Comparison of ENCODE assay signal across 8 cellular contexts in genomic region chrX:47562615-47563243, GRCh38. TPM values are rescaled to one million over a fixed set of nuclear protein-coding genes. Genes with fewer than 3 reads are reported as not detected.
A peak's percentile ranks its signal among the peaks of the same experiment; 100 is the strongest.
DNase-seq lines count a peak whose midpoint lies in the region; ATAC-seq and TF ChIP-seq lines count a peak whose summit lies in the region.

No MANE protein-coding gene starts in this region.

- WGBS in H9 (ENCODE audit: extremely low coverage, insufficient read length, low lambda C conversion rate): no CpG with 5 or more reads among the region's 13 CpGs
- WGBS in thyroid gland, 2 donors: 55 to 76% methylated on average over 4 to 6 of the region's 13 CpGs

- peaks cover 0 to 6% (median 2%) of the 10 kb centered on the region in 3 donors for H3K27me3 Mint-ChIP-seq in CD14-positive monocyte (ENCODE audit: low read depth in 3 of 3)
- no peaks in the 10 kb centered on the region for H3K27me3 Mint-ChIP-seq in H9 (ENCODE audit: low read depth)
- no peaks in the 10 kb centered on the region for H3K27me3 Mint-ChIP-seq in activated B cell treated with CpG ODN at 0.5 μM for 24 hours

- H4K5ac ChIP-seq in H9 (ENCODE audit: insufficient read length, low read depth, low read length): no peak overlapping the region

- no peak overlapping the region for H3K9ac ChIP-seq in H9 (ENCODE audit: extremely low read depth, insufficient read length, low read length)

- no peaks in the 10 kb centered on the region for H3K79me1 ChIP-seq in H9 (ENCODE audit: insufficient read depth, low read depth, low read length, poor library complexity, severe bottlenecking)

- POLR2A ChIA-PET in activated B cell treated with CpG ODN at 0.5 μM for 24 hours (lab: Charles Lee): interaction anchor here (0.7 kb wide), 1 partner anchor 102 kb away, joined by 6 read pairs; no protein-coding TSS in a partner anchor

- no peaks in the 10 kb centered on the region for H3K27me3 ChIP-seq in H9 (ENCODE audit: insufficient read depth, low read length)
- no peaks in the 10 kb centered on the region for H3K27me3 ChIP-seq in thyroid gland

- no peak overlapping the region for H3K14ac ChIP-seq in H9 (ENCODE audit: insufficient read depth, low read length)

- no peak overlapping the region for H3K23ac ChIP-seq in H9 (ENCODE audit: insufficient read length, low read depth, low read length)

- no peak overlapping the region for H3T11ph ChIP-seq in H9 (ENCODE audit: low read length)

- H3K4me3 ChIP-seq in thyroid gland (replicated peaks in 1 of 3): no peak overlapping the region

- H2BK120ac ChIP-seq in H9 (ENCODE audit: low read depth, low read length, poor library complexity, severe bottlenecking): no peak overlapping the region

- H3K27ac ChIP-seq in H9 (ENCODE audit: insufficient read length, low read depth, low read length): no peak overlapping the region
- no peak overlapping the region for H3K27ac ChIP-seq in thyroid gland

- DNase-seq in CD14-positive monocyte (ENCODE audit: low spot score) (no peak), H9 (no peak), activated B cell treated with CpG ODN at 0.5 μM for 24 hours (no peak), kidney tubule cell (ENCODE audit: low spot score) (peak; percentile 26), thyroid gland (no peak), AG08395 (ENCODE audit: low spot score) (no peak)

- peaks cover 34 to 35% of the 10 kb centered on the region in 2 donors for H3K36me3 Mint-ChIP-seq in CD14-positive monocyte
- peaks cover 34 to 46% (median 43%) of the 10 kb centered on the region in 3 experiments for H3K36me3 Mint-ChIP-seq in H9 (ENCODE audit: insufficient read depth in 1 of 3, low read depth in 3 of 3)
- peaks cover 42% of the 10 kb centered on the region for H3K36me3 Mint-ChIP-seq in activated B cell treated with CpG ODN at 0.5 μM for 24 hours (ENCODE audit: low read depth)

- peak overlapping the region in 6 of 7 donors; percentile 76 to 93 (median 89) for H3K27ac Mint-ChIP-seq in CD14-positive monocyte
- peak overlapping the region in 1 of 3 experiments; percentile 23; a peak in 1 of 7 replicates for H3K27ac Mint-ChIP-seq in H9
- H3K27ac Mint-ChIP-seq in activated B cell treated with CpG ODN at 0.5 μM for 24 hours: no peak overlapping the region

- CTCF ChIA-PET in activated B cell treated with CpG ODN at 0.5 μM for 24 hours (lab: Charles Lee): no interaction called here

- H2BK20ac ChIP-seq in H9 (ENCODE audit: low read depth, low read length, poor library complexity, severe bottlenecking): no peak overlapping the region

- no peak overlapping the region for H4K8ac ChIP-seq in H9 (replicated peaks; ENCODE audit: insufficient read length, low read depth, low read length)

- H2BK15ac ChIP-seq in H9 (ENCODE audit: low read depth, low read length): no peak overlapping the region

- H3K4me3 Mint-ChIP-seq in CD14-positive monocyte (peak overlapping the region; percentile 60 to 68), H9 (peak overlapping the region; percentile 62 to 75), activated B cell treated with CpG ODN at 0.5 μM for 24 hours (peak overlapping the region; percentile 68)

- no peaks in the 10 kb centered on the region for H3K79me2 ChIP-seq in H9 (ENCODE audit: insufficient read depth, low read length)

- H3K9me3 ChIP-seq in H9 (ENCODE audit: control insufficient read depth, low read depth, low read length) (peaks cover 14% of the 10 kb centered on the region), thyroid gland (no peaks in the 10 kb centered on the region)

- H3K56ac ChIP-seq in H9 (ENCODE audit: insufficient read length, low read depth, low read length): no peak overlapping the region

- no peak overlapping the region for H2AK5ac ChIP-seq in H9 (ENCODE audit: insufficient read length, low read length)

- no peaks in the 10 kb centered on the region for H4K20me1 ChIP-seq in H9 (ENCODE audit: control insufficient read depth, insufficient read depth, insufficient read length)

- H3K4me2 ChIP-seq in H9 (ENCODE audit: insufficient read depth, insufficient read length, low read length): no peak overlapping the region

- no peak overlapping the region for H2BK12ac ChIP-seq in H9 (ENCODE audit: insufficient read length, low read depth, low read length)

- H2BK5ac ChIP-seq in H9 (ENCODE audit: insufficient read length, low read length): no peak overlapping the region

- no peak for ATAC-seq in activated B cell treated with CpG ODN at 0.5 μM for 24 hours (ENCODE audit: low read depth)
- no peak for ATAC-seq in HG02840 (IDR thresholded peaks at IDR 0.05; ENCODE audit: low FRiP score, unreplicated experiment)
- no peak for ATAC-seq in HG03175 (IDR thresholded peaks at IDR 0.05; ENCODE audit: unreplicated experiment)

- peaks cover 37% of the 10 kb centered on the region for H3K4me1 Mint-ChIP-seq in CD14-positive monocyte
- peaks cover 10 to 17% of the 10 kb centered on the region in 2 experiments for H3K4me1 Mint-ChIP-seq in H9
- H3K4me1 Mint-ChIP-seq in activated B cell treated with CpG ODN at 0.5 μM for 24 hours: peaks cover 50% of the 10 kb centered on the region

- H3K23me2 ChIP-seq in H9 (ENCODE audit: insufficient read length, low read depth, low read length, poor library complexity, severe bottlenecking): no peaks in the 10 kb centered on the region

- intact Hi-C loops in CD14-positive monocyte (cut with micrococcal nuclease) (loop anchor here (5.0 kb wide), 4 partner anchors 75 to 460 kb away; partner anchors contain the start of gene ELK1 (in 1 of the 2)), activated B cell treated with CpG ODN at 0.5 μM for 24 hours (cut with micrococcal nuclease) (loop anchor here (5.0 to 10.0 kb wide), 2 partner anchors 75 to 272 kb away; partner anchors contain the start of gene ZNF81), thyroid gland (cut with DNase I) (no loop called here)

- H2AFZ ChIP-seq in H9 (ENCODE audit: low read length): no peak overlapping the region

- H3K4me1 ChIP-seq in H9 (ENCODE audit: insufficient read depth, low read length): no peaks in the 10 kb centered on the region
- peaks cover 0 to 9% of the 10 kb centered on the region in 2 donors for H3K4me1 ChIP-seq in thyroid gland

- TF ChIP-seq CTCF in CD14-positive monocyte (IDR thresholded peaks at IDR 0.05): peak; percentile 65
- TF ChIP-seq CTCF in H9 (conservative IDR thresholded peaks at IDR 0.05): peak; percentile 56; the same call in 2 of the 3 replicates
- TF ChIP-seq CTCF in activated B cell treated with CpG ODN at 0.5 μM for 24 hours (IDR thresholded peaks at IDR 0.05): no peak
- TF ChIP-seq CTCF in thyroid gland (IDR thresholded peaks at IDR 0.05): no peak

- H4K91ac ChIP-seq in H9 (ENCODE audit: insufficient read length, low read depth, low read length): no peak overlapping the region

- H3K18ac ChIP-seq in H9 (ENCODE audit: insufficient read length, low read depth, low read length): no peak overlapping the region

- peaks cover 15 to 39% of the 10 kb centered on the region in 2 donors for H3K36me3 ChIP-seq in thyroid gland

- no peak for TF ChIP-seq POLR2A in thyroid gland (IDR thresholded peaks at IDR 0.05)

- peaks cover 0 to 10% (median 0%) of the 10 kb centered on the region in 7 donors for H3K9me3 Mint-ChIP-seq in CD14-positive monocyte
- peaks cover 66 to 84% of the 10 kb centered on the region in 2 experiments for H3K9me3 Mint-ChIP-seq in H9
- no peaks in the 10 kb centered on the region for H3K9me3 Mint-ChIP-seq in activated B cell treated with CpG ODN at 0.5 μM for 24 hours

- no peak overlapping the region for H3K4ac ChIP-seq in H9 (ENCODE audit: low read depth, low read length)

RNA-seq across cellular contexts. Expression of gene ARAF, which starts 1.7 kb away (rescaled TPM):
- 10 to 100 TPM; 49.7 to 68.6 TPM for polyA plus RNA-seq in CD14-positive monocyte
- total RNA-seq in H9 (2021) (48.1 and 48.4 TPM in 2 replicates), activated B cell treated with CpG ODN at 0.5 μM for 24 hours (97.2 and 108 TPM in 2 replicates), thyroid gland (10 to 100 TPM; 34.0 to 59.4 (median 45.8) TPM)

RNA-seq across cellular contexts. Expression of gene TIMP1, which starts 19.5 kb away (rescaled TPM):
- polyA plus RNA-seq in CD14-positive monocyte: 100 to 1,000 TPM; 591 to 682 TPM
- 65.1 and 72.5 TPM in 2 replicates for total RNA-seq in H9 (2021)
- total RNA-seq in activated B cell treated with CpG ODN at 0.5 μM for 24 hours: 6.7 and 8.2 TPM in 2 replicates
- total RNA-seq in thyroid gland: 100 to 1,000 TPM in 2 of 4 donors, 10 to 100 TPM in 2; 46.5 to 395 (median 89.3) TPM

RNA-seq across cellular contexts. Expression of gene SYN1, which starts 56.9 kb away (rescaled TPM):
- polyA plus RNA-seq in CD14-positive monocyte: under 1 TPM; 0.11 to 0.29 TPM
- total RNA-seq in H9 (2021) (11.7 TPM in 2 replicates), activated B cell treated with CpG ODN at 0.5 μM for 24 hours (not detected in 2 replicates), thyroid gland (under 1 TPM in 2 of 4 donors, not detected in 2; 0.13 to 0.15 TPM)

Comparison
In these comparisons a context has a peak if more than half of its experiments do, and no peak if none do; other contexts are left out.
1. CTCF ChIP-seq: peak in CD14-positive monocyte (single experiment) and H9 (single experiment); none in activated B cell treated with CpG ODN at 0.5 μM for 24 hours (single experiment) and thyroid gland (0 of 6).
2. RNA of gene SYN1, which starts 56.9 kb away (total RNA-seq): 11.7 TPM in H9; 0.13 to 0.15 TPM in thyroid gland and not detected in activated B cell treated with CpG ODN at 0.5 μM for 24 hours; every median in the first group is over 10 times any median in the second.
3. Peak in every context shown above with its lines, with median percentiles within 50 percentile points of each other: H3K4me3 Mint-ChIP-seq.